ENCODE assay signal across 1 cellular context in genomic region chr11:67303989-67304411, GRCh38.
TF ChIP-seq lines count a peak whose summit lies in the region.

No MANE protein-coding gene starts in this region.

TF ChIP-seq in WTC11, 78 proteins besides CTCF, POLR2A, EP300 and RAD21 (continued from another document):
- TF ChIP-seq ZNF281 (CRISPR knock-in tag; IDR thresholded peaks at IDR 0.05) (0 out of 2 replicates have a peak, but pooled peaks have one; percentile 29), MYBL2 (CRISPR knock-in tag; IDR thresholded peaks at IDR 0.05) (no peak), PREB (CRISPR knock-in tag; IDR thresholded peaks at IDR 0.05; ENCODE audit: borderline replicate concordance) (no peak), ZNF138 (CRISPR knock-in tag; conservative IDR thresholded peaks at IDR 0.05) (no peak), GRHL2 (CRISPR knock-in tag; IDR thresholded peaks at IDR 0.05; ENCODE audit: insufficient replicate concordance, severe bottlenecking) (no peak), CREM (CRISPR knock-in tag; IDR thresholded peaks at IDR 0.05) (no peak), NR2C2 (CRISPR knock-in tag; IDR thresholded peaks at IDR 0.05) (no peak), ZNF423 (CRISPR knock-in tag; IDR thresholded peaks at IDR 0.05) (no peak), ZNF263 (CRISPR knock-in tag; IDR thresholded peaks at IDR 0.05; ENCODE audit: low read depth) (0 out of 2 replicates have a peak, but pooled peaks have one; percentile 17)
TF ChIP-seq in WTC11: peak in this region for 7.
